Comparison of ENCODE assay signal across 1 cellular context in genomic region chr7:106858618-106859532, GRCh38.
TF ChIP-seq lines count a peak whose summit lies in the region.

No MANE protein-coding gene starts in this region.

TF ChIP-seq in K562, 482 proteins besides CTCF, POLR2A, EP300 and RAD21 (continued from another document and continues in another):
- TF ChIP-seq HMGN3 (IDR thresholded peaks at IDR 0.05; ENCODE audit: borderline replicate concordance, extremely low read depth, insufficient read length, low read depth, low read length) (peak; percentile 84), RBM39 (optimal IDR thresholded peaks at IDR 0.05; ENCODE audit: low read depth, low read length) (peak; percentile 64), CGGBP1 (CRISPR knock-in tag; IDR thresholded peaks at IDR 0.05) (no peak), MTA1 (IDR thresholded peaks at IDR 0.05; ENCODE audit: borderline replicate concordance) (0 out of 2 replicates have a peak, but pooled peaks have one; percentile 4), U2AF1 (optimal IDR thresholded peaks at IDR 0.05; ENCODE audit: low read depth, low read length) (no peak), ZNF133 (CRISPR knock-in tag; IDR thresholded peaks at IDR 0.05) (0 out of 2 replicates have a peak, but pooled peaks have one; percentile 3), ZBTB7A (IDR thresholded peaks at IDR 0.05; ENCODE audit: borderline replicate concordance, control insufficient read depth, low read depth, low read length) (peak; percentile 38; the same call in 1 of the 2 replicates), GATAD2B (IDR thresholded peaks at IDR 0.05; ENCODE audit: borderline replicate concordance) (peak; percentile 58; the same call in 1 of the 2 replicates), ZNF589 (CRISPR knock-in tag; IDR thresholded peaks at IDR 0.05; ENCODE audit: low read depth) (0 out of 2 replicates have a peak, but pooled peaks have one; percentile 27), XRCC5 (IDR thresholded peaks at IDR 0.05; ENCODE audit: low read depth, low read length) (peak; percentile 82; the same call in 1 of the 2 replicates), RREB1 (CRISPR knock-in tag; IDR thresholded peaks at IDR 0.05) (no peak), TEAD1 (CRISPR knock-in tag; IDR thresholded peaks at IDR 0.05) (0 out of 4 replicates have a peak, but pooled peaks of 1 of the 2 experiments have one; percentile 15), MBD2 (IDR thresholded peaks at IDR 0.05; ENCODE audit: borderline replicate concordance, low read depth) (0 out of 2 replicates have a peak, but pooled peaks have one; percentile 26), MYC (IDR thresholded peaks at IDR 0.05; ENCODE audit: low read depth, low read length) (peak; percentile 40; the same call in 1 of the 2 replicates), MYC (CRISPR knock-in tag; IDR thresholded peaks at IDR 0.05; ENCODE audit: borderline replicate concordance, low read depth) (no peak), NRF1 (conservative IDR thresholded peaks at IDR 0.05 in 1 of 2, IDR thresholded peaks at IDR 0.05 in 1 of 2) (peak in 1 of 2 experiments; percentile 39; a peak in 1 of 4 replicates), ZFP1 (CRISPR knock-in tag; IDR thresholded peaks at IDR 0.05) (no peak), SMAD1 (IDR thresholded peaks at IDR 0.05; ENCODE audit: low read depth, low read length, partially characterized antibody) (peak; percentile 89), NFIX (CRISPR knock-in tag; IDR thresholded peaks at IDR 0.05; ENCODE audit: low read depth) (peak; percentile 75), ZNF384 (IDR thresholded peaks at IDR 0.05; ENCODE audit: low read depth, low read length) (0 out of 2 replicates have a peak, but pooled peaks have one; percentile 19), MTA3 (IDR thresholded peaks at IDR 0.05; ENCODE audit: borderline replicate concordance) (peak; percentile 77; the same call in 1 of the 2 replicates), ID3 (CRISPR knock-in tag; IDR thresholded peaks at IDR 0.05) (no peak), ID3 (tag; IDR thresholded peaks at IDR 0.05) (no peak), ZNF239 (CRISPR knock-in tag; IDR thresholded peaks at IDR 0.05) (no peak), ZNF740 (CRISPR knock-in tag; IDR thresholded peaks at IDR 0.05) (no peak), ZNF740 (tag; IDR thresholded peaks at IDR 0.05) (no peak), L3MBTL2 (IDR thresholded peaks at IDR 0.05) (peak; percentile 48), XRCC3 (IDR thresholded peaks at IDR 0.05) (no peak; the same call in 1 of the 2 replicates), LEF1 (IDR thresholded peaks at IDR 0.05) (peak; percentile 81), JUND (IDR thresholded peaks at IDR 0.05; ENCODE audit: borderline replicate concordance, low read depth, low read length) (peak; percentile 73), JUND (tag; IDR thresholded peaks at IDR 0.05; ENCODE audit: borderline replicate concordance, low read depth, low read length) (no peak; the same call in 1 of the 3 replicates), HOMEZ (CRISPR knock-in tag; IDR thresholded peaks at IDR 0.05) (no peak), HMBOX1 (IDR thresholded peaks at IDR 0.05) (peak; percentile 31; the same call in 1 of the 2 replicates), CCNT2 (IDR thresholded peaks at IDR 0.05; ENCODE audit: borderline replicate concordance, extremely low read depth, insufficient read length, low read depth, low read length) (peak; percentile 65)
- TF ChIP-seq, protein P1, sequence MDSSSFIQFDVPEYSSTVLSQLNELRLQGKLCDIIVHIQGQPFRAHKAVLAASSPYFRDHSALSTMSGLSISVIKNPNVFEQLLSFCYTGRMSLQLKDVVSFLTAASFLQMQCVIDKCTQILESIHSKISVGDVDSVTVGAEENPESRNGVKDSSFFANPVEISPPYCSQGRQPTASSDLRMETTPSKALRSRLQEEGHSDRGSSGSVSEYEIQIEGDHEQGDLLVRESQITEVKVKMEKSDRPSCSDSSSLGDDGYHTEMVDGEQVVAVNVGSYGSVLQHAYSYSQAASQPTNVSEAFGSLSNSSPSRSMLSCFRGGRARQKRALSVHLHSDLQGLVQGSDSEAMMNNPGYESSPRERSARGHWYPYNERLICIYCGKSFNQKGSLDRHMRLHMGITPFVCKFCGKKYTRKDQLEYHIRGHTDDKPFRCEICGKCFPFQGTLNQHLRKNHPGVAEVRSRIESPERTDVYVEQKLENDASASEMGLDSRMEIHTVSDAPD (CRISPR knock-in tag; IDR thresholded peaks at IDR 0.05) = no peak
- TF ChIP-seq, protein P2, sequence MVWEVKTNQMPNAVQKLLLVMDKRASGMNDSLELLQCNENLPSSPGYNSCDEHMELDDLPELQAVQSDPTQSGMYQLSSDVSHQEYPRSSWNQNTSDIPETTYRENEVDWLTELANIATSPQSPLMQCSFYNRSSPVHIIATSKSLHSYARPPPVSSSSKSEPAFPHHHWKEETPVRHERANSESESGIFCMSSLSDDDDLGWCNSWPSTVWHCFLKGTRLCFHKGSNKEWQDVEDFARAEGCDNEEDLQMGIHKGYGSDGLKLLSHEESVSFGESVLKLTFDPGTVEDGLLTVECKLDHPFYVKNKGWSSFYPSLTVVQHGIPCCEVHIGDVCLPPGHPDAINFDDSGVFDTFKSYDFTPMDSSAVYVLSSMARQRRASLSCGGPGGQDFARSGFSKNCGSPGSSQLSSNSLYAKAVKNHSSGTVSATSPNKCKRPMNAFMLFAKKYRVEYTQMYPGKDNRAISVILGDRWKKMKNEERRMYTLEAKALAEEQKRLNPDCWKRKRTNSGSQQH (CRISPR knock-in tag; IDR thresholded peaks at IDR 0.05) = no peak
- TF ChIP-seq, protein P3, sequence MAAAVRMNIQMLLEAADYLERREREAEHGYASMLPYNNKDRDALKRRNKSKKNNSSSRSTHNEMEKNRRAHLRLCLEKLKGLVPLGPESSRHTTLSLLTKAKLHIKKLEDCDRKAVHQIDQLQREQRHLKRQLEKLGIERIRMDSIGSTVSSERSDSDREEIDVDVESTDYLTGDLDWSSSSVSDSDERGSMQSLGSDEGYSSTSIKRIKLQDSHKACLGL (CRISPR knock-in tag; IDR thresholded peaks at IDR 0.05; ENCODE audit: borderline replicate concordance, poor library complexity, severe bottlenecking) = no peak
- TF ChIP-seq, protein P4, sequence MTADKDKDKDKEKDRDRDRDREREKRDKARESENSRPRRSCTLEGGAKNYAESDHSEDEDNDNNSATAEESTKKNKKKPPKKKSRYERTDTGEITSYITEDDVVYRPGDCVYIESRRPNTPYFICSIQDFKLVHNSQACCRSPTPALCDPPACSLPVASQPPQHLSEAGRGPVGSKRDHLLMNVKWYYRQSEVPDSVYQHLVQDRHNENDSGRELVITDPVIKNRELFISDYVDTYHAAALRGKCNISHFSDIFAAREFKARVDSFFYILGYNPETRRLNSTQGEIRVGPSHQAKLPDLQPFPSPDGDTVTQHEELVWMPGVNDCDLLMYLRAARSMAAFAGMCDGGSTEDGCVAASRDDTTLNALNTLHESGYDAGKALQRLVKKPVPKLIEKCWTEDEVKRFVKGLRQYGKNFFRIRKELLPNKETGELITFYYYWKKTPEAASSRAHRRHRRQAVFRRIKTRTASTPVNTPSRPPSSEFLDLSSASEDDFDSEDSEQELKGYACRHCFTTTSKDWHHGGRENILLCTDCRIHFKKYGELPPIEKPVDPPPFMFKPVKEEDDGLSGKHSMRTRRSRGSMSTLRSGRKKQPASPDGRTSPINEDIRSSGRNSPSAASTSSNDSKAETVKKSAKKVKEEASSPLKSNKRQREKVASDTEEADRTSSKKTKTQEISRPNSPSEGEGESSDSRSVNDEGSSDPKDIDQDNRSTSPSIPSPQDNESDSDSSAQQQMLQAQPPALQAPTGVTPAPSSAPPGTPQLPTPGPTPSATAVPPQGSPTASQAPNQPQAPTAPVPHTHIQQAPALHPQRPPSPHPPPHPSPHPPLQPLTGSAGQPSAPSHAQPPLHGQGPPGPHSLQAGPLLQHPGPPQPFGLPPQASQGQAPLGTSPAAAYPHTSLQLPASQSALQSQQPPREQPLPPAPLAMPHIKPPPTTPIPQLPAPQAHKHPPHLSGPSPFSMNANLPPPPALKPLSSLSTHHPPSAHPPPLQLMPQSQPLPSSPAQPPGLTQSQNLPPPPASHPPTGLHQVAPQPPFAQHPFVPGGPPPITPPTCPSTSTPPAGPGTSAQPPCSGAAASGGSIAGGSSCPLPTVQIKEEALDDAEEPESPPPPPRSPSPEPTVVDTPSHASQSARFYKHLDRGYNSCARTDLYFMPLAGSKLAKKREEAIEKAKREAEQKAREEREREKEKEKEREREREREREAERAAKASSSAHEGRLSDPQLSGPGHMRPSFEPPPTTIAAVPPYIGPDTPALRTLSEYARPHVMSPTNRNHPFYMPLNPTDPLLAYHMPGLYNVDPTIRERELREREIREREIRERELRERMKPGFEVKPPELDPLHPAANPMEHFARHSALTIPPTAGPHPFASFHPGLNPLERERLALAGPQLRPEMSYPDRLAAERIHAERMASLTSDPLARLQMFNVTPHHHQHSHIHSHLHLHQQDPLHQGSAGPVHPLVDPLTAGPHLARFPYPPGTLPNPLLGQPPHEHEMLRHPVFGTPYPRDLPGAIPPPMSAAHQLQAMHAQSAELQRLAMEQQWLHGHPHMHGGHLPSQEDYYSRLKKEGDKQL (CRISPR knock-in tag; IDR thresholded peaks at IDR 0.05; ENCODE audit: borderline replicate concordance) = no peak
